Comparison of ENCODE assay signal across 26 cellular contexts in the genomic region with DNA sequence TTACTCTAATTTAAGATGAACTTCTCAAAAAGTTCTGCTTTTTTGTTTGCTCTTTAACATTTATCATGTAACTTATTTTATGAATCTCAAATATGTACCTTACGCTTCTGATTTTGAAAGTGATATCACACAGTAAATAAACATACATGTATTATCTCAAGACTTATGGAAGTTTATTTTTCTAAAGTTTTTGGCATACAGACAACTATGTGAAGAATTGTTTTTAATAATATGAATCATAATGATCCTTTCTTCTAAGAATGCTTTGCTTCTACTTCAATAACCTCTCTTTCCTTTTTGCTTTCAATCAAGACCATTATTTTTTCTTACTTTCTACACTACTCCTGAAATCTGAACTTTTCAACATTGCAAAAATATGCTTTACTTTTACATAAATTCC.
DNase-seq lines count a peak whose midpoint lies in the region; ATAC-seq, FAIRE-seq and TF ChIP-seq lines count a peak whose summit lies in the region.
"Had no signal": no experiment of that assay in that cellular context is flagged by ENCODE, and none has a peak within 500 bp of the region (broad histone marks: within the 10 kb centered on the region; RNA-seq: fewer than 3 reads in every experiment).

No MANE protein-coding gene starts in this region.

- peak; percentile 45 for DNase-seq in HS-27A (ENCODE audit: low read depth)
- no peak for DNase-seq in WTC11 (ENCODE audit: low spot score)
- DNase-seq in endothelial cell of umbilical vein (ENCODE audit: low read depth, low spot score), result peak; percentile 80
- peak; percentile 31 for DNase-seq in non-pigmented ciliary epithelial cell (ENCODE audit: low read depth)
- DNase-seq in SJCRH30, result no peak
- DNase-seq in NCI-H82 treated with DMSO at 0.1 percent for 48 hours (lab: John Stamatoyannopoulos, UW; ENCODE audit: unreplicated experiment), result no peak
- DNase-seq in activated CD4-positive, alpha-beta T cell treated with anti-CD3 and anti-CD28 coated beads, Interleukin-2, amount 50 U/mL, for 48 hours, result no peak
- no peak for DNase-seq in naive thymus-derived CD8-positive, alpha-beta T cell
- DNase-seq: activated CD4-positive, alpha-beta T cell treated with anti-CD3 and anti-CD28 coated beads, Interleukin-2, amount 50 U/mL, for 4 hours; activated effector memory CD4-positive, alpha-beta T cell treated with Interleukin-2 at 50 U/mL for 16 hours; activated naive CD8-positive, alpha-beta T cell treated with anti-CD3 and anti-CD28 coated beads, Interleukin-2, amount 10 ng/mL, durations not matched to agents 7 days and 5 days; CD8-positive, alpha-beta T cell; central memory CD4-positive, alpha-beta T cell; DMS153; GF-D8; HCEC 1CT; NCI-H1417 treated with DMSO at 0.1 percent for 48 hours; NK-92 treated with Interleukin-12 subunit alpha and Interleukin-12 subunit beta, amount 100 ng/mL, for 24 hours; Peyer's patch; stimulated activated CD4-positive, alpha-beta T cell treated with anti-CD3 and anti-CD28 coated beads, Interleukin-2, amount 100 ng/mL, for 48 hours; stimulated activated naive CD4-positive, alpha-beta T cell; testis; uterus had no signal

- no peak for TF ChIP-seq CTCF in WTC11 (IDR thresholded peaks at IDR 0.05)
- no peak for TF ChIP-seq CTCF in endothelial cell of umbilical vein (IDR thresholded peaks at IDR 0.05; ENCODE audit: extremely low read depth in 1 of 2, insufficient read depth in 1 of 2, low read depth in 1 of 2, low read length in 2 of 2)

- H3K4me2 ChIP-seq in endothelial cell of umbilical vein (ENCODE audit: insufficient read depth, low read length), result peak overlapping the region; percentile 96

- peaks cover 2% of the 10 kb centered on the region for H3K9me1 ChIP-seq in endothelial cell of umbilical vein (replicated peaks; ENCODE audit: control insufficient read depth, extremely low read depth, insufficient read depth, low read length)

- H3K9me3 ChIP-seq in endothelial cell of umbilical vein (replicated peaks; ENCODE audit: control insufficient read depth, insufficient read depth, low read length) (no peaks in the 10 kb centered on the region), SJCRH30 (replicated peaks) (no peaks in the 10 kb centered on the region)
- H3K9me3 ChIP-seq: neutrophil, Peyer's patch, testis, uterus had no signal

- H3K27me3 ChIP-seq in endothelial cell of umbilical vein (ENCODE audit: control insufficient read depth in 2 of 2, insufficient read depth in 2 of 2, low read length in 2 of 2) (no peaks in the 10 kb centered on the region), SJCRH30 (no peaks in the 10 kb centered on the region)
- H3K27me3 ChIP-seq: neutrophil, Peyer's patch, testis, uterus had no signal

- TF ChIP-seq POLR2A in endothelial cell of umbilical vein (IDR thresholded peaks at IDR 0.05; ENCODE audit: low read depth, low read length), result no peak

- CTCF ChIA-PET in WTC11 (lab: Charles Lee), result no interaction called here
- CTCF ChIA-PET in endothelial cell of umbilical vein (lab: Charles Lee), result no interaction called here

- no peaks in the 10 kb centered on the region for H4K20me1 ChIP-seq in endothelial cell of umbilical vein (replicated peaks; ENCODE audit: control insufficient read depth, extremely low read depth, insufficient read depth, low read length)

- H3K4me3 ChIP-seq in endothelial cell of umbilical vein (replicated peaks in 1 of 3; ENCODE audit: insufficient read depth in 1 of 3, low read depth in 1 of 3, low read length in 3 of 3) (peak overlapping the region in 2 of 3 experiments; percentile 25 to 67), SJCRH30 (no peak overlapping the region)
- H3K4me3 ChIP-seq: lung, Peyer's patch, testis, uterus had no signal

- H3K9me3 Mint-ChIP-seq in WTC11, result peaks cover 40% of the 10 kb centered on the region
- peaks cover 0 to 14% (median 5%) of the 10 kb centered on the region in 9 donors for H3K9me3 Mint-ChIP-seq in naive thymus-derived CD8-positive, alpha-beta T cell

- dilution Hi-C loops in endothelial cell of umbilical vein (cut with MboI; ENCODE audit: extremely low pct_ligation_motif_present, low sequenced_read_pairs), result no loop called here

- peak overlapping the region; percentile 85 for H3K9ac ChIP-seq in endothelial cell of umbilical vein (replicated peaks; ENCODE audit: extremely low read depth, insufficient read depth, low read length)

- POLR2A ChIA-PET in WTC11 (lab: Charles Lee) (no interaction called here), endothelial cell of umbilical vein (lab: Charles Lee) (no interaction called here)
- POLR2A ChIA-PET in naive thymus-derived CD8-positive, alpha-beta T cell (lab: Charles Lee), result no interaction called here

- peak overlapping the region; percentile 12; the same call in 1 of the 2 replicates for H3K4me3 Mint-ChIP-seq in WTC11
- no peak overlapping the region for H3K4me3 Mint-ChIP-seq in naive thymus-derived CD8-positive, alpha-beta T cell
- H3K4me3 Mint-ChIP-seq: activated naive CD8-positive, alpha-beta T cell treated with anti-CD3 and anti-CD28 coated beads, Interleukin-2, amount 10 ng/mL, durations not matched to agents 7 days and 5 days; CD8-positive, alpha-beta T cell had no signal

- peaks cover 34% of the 10 kb centered on the region for H3K4me1 Mint-ChIP-seq in WTC11
- no peaks in the 10 kb centered on the region for H3K4me1 Mint-ChIP-seq in naive thymus-derived CD8-positive, alpha-beta T cell
- H3K4me1 Mint-ChIP-seq: activated naive CD8-positive, alpha-beta T cell treated with anti-CD3 and anti-CD28 coated beads, Interleukin-2, amount 10 ng/mL, durations not matched to agents 7 days and 5 days had no signal

- intact Hi-C loops in endothelial cell of umbilical vein (cut with micrococcal nuclease), result loop anchor here (2.0 to 10.0 kb wide), 4 partner anchors 58 to 557 kb away; no protein-coding TSS in a partner anchor

- no peaks in the 10 kb centered on the region for H3K79me2 ChIP-seq in endothelial cell of umbilical vein (ENCODE audit: control insufficient read depth, insufficient read depth, low read length)

- H3K36me3 ChIP-seq in endothelial cell of umbilical vein (ENCODE audit: control insufficient read depth in 2 of 2, extremely low read depth in 1 of 2, insufficient read depth in 2 of 2, low read length in 2 of 2) (no peaks in the 10 kb centered on the region), SJCRH30 (no peaks in the 10 kb centered on the region)
- H3K36me3 ChIP-seq: neutrophil, Peyer's patch, uterus had no signal

- H3K4me1 ChIP-seq in endothelial cell of umbilical vein (ENCODE audit: control insufficient read depth, extremely low read depth, insufficient read depth, low read length) (peaks cover 23% of the 10 kb centered on the region), SJCRH30 (no peaks in the 10 kb centered on the region; the same call in 1 of the 2 replicates)
- H3K4me1 ChIP-seq: Peyer's patch, testis, uterus had no signal

- ATAC-seq in WTC11, result no peak
- no peak for ATAC-seq in naive thymus-derived CD8-positive, alpha-beta T cell
- ATAC-seq: CD8-positive, alpha-beta T cell had no signal

- no peaks in the 10 kb centered on the region; the same call in 1 of the 2 replicates for H3K27me3 Mint-ChIP-seq in WTC11 (ENCODE audit: low read depth)
- H3K27me3 Mint-ChIP-seq in naive thymus-derived CD8-positive, alpha-beta T cell, result no peaks in the 10 kb centered on the region
- H3K27me3 Mint-ChIP-seq: activated naive CD8-positive, alpha-beta T cell treated with anti-CD3 and anti-CD28 coated beads, Interleukin-2, amount 10 ng/mL, durations not matched to agents 7 days and 5 days had no signal

- H3K27ac ChIP-seq in endothelial cell of umbilical vein (ENCODE audit: insufficient read depth, low read depth, low read length), result peak overlapping the region; percentile 99
- no peak overlapping the region for H3K27ac ChIP-seq in SJCRH30
- H3K27ac ChIP-seq: epithelial cell of prostate, neutrophil, Peyer's patch, testis, uterus had no signal

- no TSS peak for BruUV-seq in endothelial cell of umbilical vein (replicated peaks; lab: Mats Ljungman, UMichigan)

- H2AFZ ChIP-seq in endothelial cell of umbilical vein (ENCODE audit: low read depth, low read length), result peak overlapping the region; percentile 72

- FAIRE-seq in endothelial cell of umbilical vein (lab: Jason Lieb, UNC), result peak; percentile 15

- H3K27ac Mint-ChIP-seq in WTC11, result no peak overlapping the region
- H3K27ac Mint-ChIP-seq in naive thymus-derived CD8-positive, alpha-beta T cell, result no peak overlapping the region
- H3K27ac Mint-ChIP-seq: activated naive CD8-positive, alpha-beta T cell treated with anti-CD3 and anti-CD28 coated beads, Interleukin-2, amount 10 ng/mL, durations not matched to agents 7 days and 5 days; CD8-positive, alpha-beta T cell had no signal

- H3K36me3 Mint-ChIP-seq in WTC11, result peaks cover 30% of the 10 kb centered on the region
- H3K36me3 Mint-ChIP-seq in naive thymus-derived CD8-positive, alpha-beta T cell, result no peaks in the 10 kb centered on the region
- H3K36me3 Mint-ChIP-seq: activated naive CD8-positive, alpha-beta T cell treated with anti-CD3 and anti-CD28 coated beads, Interleukin-2, amount 10 ng/mL, durations not matched to agents 7 days and 5 days; CD8-positive, alpha-beta T cell had no signal

TF ChIP-seq in endothelial cell of umbilical vein, 7 proteins besides CTCF, POLR2A, EP300 and RAD21:
- TF ChIP-seq MYC (IDR thresholded peaks at IDR 0.05; ENCODE audit: low read depth, low read length) (no peak), EZH2 (IDR thresholded peaks at IDR 0.05; ENCODE audit: borderline replicate concordance, low read depth, low read length, severe bottlenecking) (no peak), JUN (IDR thresholded peaks at IDR 0.05; ENCODE audit: borderline replicate concordance, insufficient read depth, insufficient read length, low read depth) (peak; percentile 50), POLR2AphosphoS5 (IDR thresholded peaks at IDR 0.05; ENCODE audit: insufficient read depth, low read depth, low read length) (no peak), FOS (IDR thresholded peaks at IDR 0.05; ENCODE audit: borderline replicate concordance, insufficient read depth, low read length) (peak; percentile 76), GATA2 (IDR thresholded peaks at IDR 0.05; ENCODE audit: insufficient read depth, insufficient read length, low read depth, low read length) (peak; percentile 79)
- TF ChIP-seq, protein P1, sequence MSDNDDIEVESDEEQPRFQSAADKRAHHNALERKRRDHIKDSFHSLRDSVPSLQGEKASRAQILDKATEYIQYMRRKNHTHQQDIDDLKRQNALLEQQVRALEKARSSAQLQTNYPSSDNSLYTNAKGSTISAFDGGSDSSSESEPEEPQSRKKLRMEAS (IDR thresholded peaks at IDR 0.05; ENCODE audit: insufficient read depth, insufficient read length), result no peak

Comparison
In these comparisons a context has a peak if more than half of its experiments do, and no peak if none do; other contexts are left out.
1. DNase-seq: peak in HS-27A (single experiment), endothelial cell of umbilical vein (single experiment) and non-pigmented ciliary epithelial cell (single experiment); none in WTC11 (single experiment), SJCRH30 (0 of 2), NCI-H82 treated with DMSO at 0.1 percent for 48 hours (single experiment), activated CD4-positive, alpha-beta T cell treated with anti-CD3 and anti-CD28 coated beads, Interleukin-2, amount 50 U/mL, for 48 hours (0 of 2) and naive thymus-derived CD8-positive, alpha-beta T cell (0 of 10).